Comparison of ENCODE assay signal across 38 cellular contexts in genomic region chr4:17556498-17556897, GRCh38. TPM values are rescaled to one million over a fixed set of nuclear protein-coding genes. Genes with fewer than 3 reads are reported as not detected.
"Had no signal": no experiment of that assay in that cellular context is flagged by ENCODE, and none has a peak within 500 bp of the region (broad histone marks: within the 10 kb centered on the region; RNA-seq: fewer than 3 reads in every experiment).

No MANE protein-coding gene starts in this region.

- H3K27me3 ChIP-seq: MG63 had no signal

- H3K36me3 ChIP-seq: MG63 had no signal

- H3K9ac ChIP-seq: KMS-11 had no signal

- H3K9me3 ChIP-seq: MG63 had no signal

- H3K4me2 ChIP-seq: KMS-11 had no signal

- H3K4me3 ChIP-seq: MG63 had no signal

- DNase-seq: Karpas-422, Kasumi-1, MG63, MM.1S, MV-4-11, NCI-H1048, NCI-H1092, NCI-H1092 treated with DMSO at 0.1 percent for 48 hours, NCI-H1105, NCI-H1105 treated with DMSO at 0.1 percent for 48 hours, NCI-H1417, NCI-H1417 treated with DMSO at 0.1 percent for 48 hours, NCI-H1436, NCI-H1436 treated with DMSO at 0.1 percent for 48 hours, NCI-H146, NCI-H1694, NCI-H1694 treated with DMSO at 0.1 percent for 48 hours, NCI-H187, NCI-H187 treated with DMSO at 0.1 percent for 48 hours, NCI-H1930, NCI-H2029, NCI-H2029 treated with DMSO at 0.1 percent for 48 hours, NCI-H2081, NCI-H2081 treated with DMSO at 0.1 percent for 48 hours, NCI-H2107, NCI-H2171, NCI-H2171 treated with DMSO at 0.1 percent for 48 hours, NCI-H2227 treated with DMSO at 0.1 percent for 48 hours, NCI-H226, NCI-H345, NCI-H446, NCI-H446 treated with DMSO at 0.1 percent for 48 hours, NCI-H510A treated with DMSO at 0.1 percent for 48 hours had no signal

- H3K27ac ChIP-seq: KMS-11 had no signal

RNA-seq across cellular contexts. Expression of gene CLRN2, which starts 41.5 kb away (rescaled TPM):
- total RNA-seq: LHCN-M2, M059J, MCF 10A, NCI-H460 had no signal
